In genomic region chr3:48945432-48945831, GRCh38 we compare ENCODE assay signal across 21 cellular contexts. TPM values are rescaled to one million over a fixed set of nuclear protein-coding genes. Genes with fewer than 3 reads are reported as not detected.
DNase-seq lines count a peak whose midpoint lies in the region; ATAC-seq and TF ChIP-seq lines count a peak whose summit lies in the region.
"Had no signal": no experiment of that assay in that cellular context is flagged by ENCODE, and none has a peak within 500 bp of the region (broad histone marks: within the 10 kb centered on the region; RNA-seq: fewer than 3 reads in every experiment).

No MANE protein-coding gene starts in this region.

- H2BK5ac ChIP-seq in IMR-90 (ENCODE audit: low read depth, low read length, poor library complexity, severe bottlenecking), result no peak overlapping the region

- TF ChIP-seq RAD21 in IMR-90 (IDR thresholded peaks at IDR 0.05; ENCODE audit: low read length), result no peak

- no peak overlapping the region for H3K4me3 ChIP-seq in IMR-90 (ENCODE audit: insufficient read depth, low read depth, low read length)
- H3K4me3 ChIP-seq in gastrocnemius medialis, result no peak overlapping the region
- H3K4me3 ChIP-seq: ovary, upper lobe of left lung had no signal

- H3K79me1 ChIP-seq in IMR-90 (ENCODE audit: low read depth in 1 of 2, low read length in 2 of 2), result peaks cover 29 to 61% of the 10 kb centered on the region in 2 experiments

- no peak overlapping the region for H2BK20ac ChIP-seq in IMR-90 (ENCODE audit: low read depth, low read length)

- H3K27ac Mint-ChIP-seq in activated CD4-positive, alpha-beta T cell treated with anti-CD3 and anti-CD28 coated beads, Interleukin-2, amount 10 ng/mL, durations not matched to agents 24 days and 14 days, result peak overlapping the region; percentile 54
- peak overlapping the region; percentile 83 for H3K27ac Mint-ChIP-seq in activated T-helper 2 cell treated with anti-CD3 and anti-CD28 coated beads, Interferon-gamma antibody, Interleukin-2, Interleukin-4, amounts not matched to agents 10 μg/mL and 5 μg/mL and 100 μg/mL, durations not matched to agents 14 hours and 24 hours and 36 hours
- no peak overlapping the region for H3K27ac Mint-ChIP-seq in chondrocyte (ENCODE audit: unreplicated experiment)

- dilution Hi-C loops in IMR-90 (cut with HindIII; ENCODE audit: low sequenced_read_pairs, unreplicated experiment), result no loop called here

- CTCF ChIA-PET in IMR-90 (lab: Yijun Ruan, JAX), result interaction anchor here (1.5 kb wide), 1 partner anchor 43 kb away, joined by 4 read pairs; no protein-coding TSS in a partner anchor

- H4K91ac ChIP-seq in IMR-90 (ENCODE audit: insufficient read depth, low read depth, low read length), result no peak overlapping the region

- H3K9me3 Mint-ChIP-seq in activated CD4-positive, alpha-beta T cell treated with anti-CD3 and anti-CD28 coated beads, Interleukin-2, amount 10 ng/mL, durations not matched to agents 24 days and 14 days, result peaks cover 3% of the 10 kb centered on the region
- no peaks in the 10 kb centered on the region for H3K9me3 Mint-ChIP-seq in activated T-helper 2 cell treated with anti-CD3 and anti-CD28 coated beads, Interferon-gamma antibody, Interleukin-2, Interleukin-4, amounts not matched to agents 10 μg/mL and 5 μg/mL and 100 μg/mL, durations not matched to agents 14 hours and 24 hours and 36 hours
- H3K9me3 Mint-ChIP-seq in chondrocyte (ENCODE audit: low read depth), result no peaks in the 10 kb centered on the region
- H3K9me3 Mint-ChIP-seq: CD14-positive monocyte had no signal

- H3K27ac ChIP-seq in IMR-90 (ENCODE audit: insufficient read depth, low read length) (no peak overlapping the region), gastrocnemius medialis (peak overlapping the region; percentile 34 to 62 (median 54))
- H3K27ac ChIP-seq: ovary, upper lobe of left lung, WERI-Rb-1 had no signal

- H3K56ac ChIP-seq in IMR-90 (ENCODE audit: extremely low read depth, insufficient read depth, low read length), result no peak overlapping the region

- TF ChIP-seq POLR2A in IMR-90 (IDR thresholded peaks at IDR 0.05; ENCODE audit: low read depth, low read length) (no peak), gastrocnemius medialis (IDR thresholded peaks at IDR 0.05) (no peak)

- peaks cover 2% of the 10 kb centered on the region for H3K36me3 ChIP-seq in IMR-90 (ENCODE audit: control insufficient read depth, insufficient read depth, low read length)
- peaks cover 0 to 4% of the 10 kb centered on the region in 2 donors for H3K36me3 ChIP-seq in gastrocnemius medialis
- H3K36me3 ChIP-seq: ovary had no signal

- H3K4me2 ChIP-seq in IMR-90 (ENCODE audit: low read depth, low read length), result no peak overlapping the region

- no peak overlapping the region for H3K23ac ChIP-seq in IMR-90 (ENCODE audit: low read depth, low read length)

- H3K9me3 ChIP-seq in IMR-90 (ENCODE audit: control insufficient read depth, insufficient read depth, low read length), result 0 out of 2 replicates have a peak, but pooled peaks cover 2% of the 10 kb centered on the region
- H3K9me3 ChIP-seq in gastrocnemius medialis, result no peaks in the 10 kb centered on the region
- H3K9me3 ChIP-seq: ovary, upper lobe of left lung had no signal

- no peak overlapping the region for H3K4me3 Mint-ChIP-seq in activated CD4-positive, alpha-beta T cell treated with anti-CD3 and anti-CD28 coated beads, Interleukin-2, amount 10 ng/mL, durations not matched to agents 24 days and 14 days
- no peak overlapping the region for H3K4me3 Mint-ChIP-seq in activated T-helper 2 cell treated with anti-CD3 and anti-CD28 coated beads, Interferon-gamma antibody, Interleukin-2, Interleukin-4, amounts not matched to agents 10 μg/mL and 5 μg/mL and 100 μg/mL, durations not matched to agents 14 hours and 24 hours and 36 hours (ENCODE audit: low read depth)
- no peak overlapping the region for H3K4me3 Mint-ChIP-seq in chondrocyte (ENCODE audit: unreplicated experiment)
- H3K4me3 Mint-ChIP-seq: CD14-positive monocyte had no signal

- no peak overlapping the region for H2AK5ac ChIP-seq in IMR-90 (ENCODE audit: low read depth, low read length)

- in situ Hi-C loops in IMR-90 (cut with MboI; ENCODE audit: low sequenced_read_pairs) (no loop called here), gastrocnemius medialis (cut with MboI; ENCODE audit: low sequenced_read_pairs in 4 of 4) (no loop called here)

- H3K9me1 ChIP-seq in IMR-90 (ENCODE audit: insufficient read depth, low read length), result peaks cover 12% of the 10 kb centered on the region

- no TSS peak for BruUV-seq in IMR-90 (replicated peaks; lab: Mats Ljungman, UMichigan)

- H2BK15ac ChIP-seq in IMR-90 (ENCODE audit: low read depth, low read length), result no peak overlapping the region

- H2AK9ac ChIP-seq in IMR-90 (replicated peaks; ENCODE audit: low read depth, low read length, poor library complexity), result no peak overlapping the region

- H3K9ac ChIP-seq in IMR-90 (ENCODE audit: low read depth, low read length), result no peak overlapping the region

- H4K5ac ChIP-seq in IMR-90 (ENCODE audit: low read depth, low read length), result no peak overlapping the region

- TF ChIP-seq CTCF in IMR-90 (conservative IDR thresholded peaks at IDR 0.05; ENCODE audit: low read depth, low read length) (no peak), gastrocnemius medialis (IDR thresholded peaks at IDR 0.05 in 4 of 5, conservative IDR thresholded peaks at IDR 0.05 in 1 of 5) (no peak), chondrocyte (IDR thresholded peaks at IDR 0.05) (no peak)

- H3K4ac ChIP-seq in IMR-90 (ENCODE audit: low read depth, low read length), result no peak overlapping the region

- no CpG with 5 or more reads among the region's 2 CpGs for WGBS in IMR-90 (ENCODE audit: extremely low coverage in 2 of 2, insufficient read length in 1 of 2), 2 experiments

- H3K4me1 ChIP-seq in IMR-90 (ENCODE audit: control insufficient read depth, insufficient read depth, low read length) (peaks cover 7% of the 10 kb centered on the region), gastrocnemius medialis (peaks cover 44 to 47% of the 10 kb centered on the region in 2 donors)

- no peaks in the 10 kb centered on the region for H3K27me3 Mint-ChIP-seq in activated CD4-positive, alpha-beta T cell treated with anti-CD3 and anti-CD28 coated beads, Interleukin-2, amount 10 ng/mL, durations not matched to agents 24 days and 14 days
- no peaks in the 10 kb centered on the region for H3K27me3 Mint-ChIP-seq in activated T-helper 2 cell treated with anti-CD3 and anti-CD28 coated beads, Interferon-gamma antibody, Interleukin-2, Interleukin-4, amounts not matched to agents 10 μg/mL and 5 μg/mL and 100 μg/mL, durations not matched to agents 14 hours and 24 hours and 36 hours (ENCODE audit: low read depth)
- no peaks in the 10 kb centered on the region for H3K27me3 Mint-ChIP-seq in chondrocyte (ENCODE audit: low read depth)

- no peak overlapping the region for H3K14ac ChIP-seq in IMR-90 (replicated peaks; ENCODE audit: low read depth, low read length)

- intact Hi-C loops in activated CD4-positive, alpha-beta T cell treated with anti-CD3 and anti-CD28 coated beads, Interleukin-2, amount 10 ng/mL, durations not matched to agents 24 days and 14 days (cut with micrococcal nuclease), result no loop called here
- intact Hi-C loops in IMR-90 (cut with micrococcal nuclease) (no loop called here), gastrocnemius medialis (cut with DNase I; ENCODE audit: low total_unique reads) (no loop called here)
- intact Hi-C loops in activated T-helper 2 cell treated with anti-CD3 and anti-CD28 coated beads, Interferon-gamma antibody, Interleukin-2, Interleukin-4, amounts not matched to agents 10 μg/mL and 5 μg/mL and 100 μg/mL, durations not matched to agents 14 hours and 24 hours and 36 hours (cut with micrococcal nuclease), result loop anchor here (2.0 kb wide), 1 partner anchor 17 kb away; no protein-coding TSS in a partner anchor

- no peak for DNase-seq in activated CD4-positive, alpha-beta T cell treated with anti-CD3 and anti-CD28 coated beads, Interleukin-2, amount 10 ng/mL, durations not matched to agents 24 days and 14 days
- no peak for DNase-seq in activated CD4-positive, alpha-beta T cell treated with anti-CD3 and anti-CD28 coated beads for 1 hour
- DNase-seq in IMR-90, result no peak
- no peak for DNase-seq in activated T-helper 2 cell treated with anti-CD3 and anti-CD28 coated beads, Interferon-gamma antibody, Interleukin-2, Interleukin-4, amounts not matched to agents 10 μg/mL and 5 μg/mL and 100 μg/mL, durations not matched to agents 14 hours and 24 hours and 36 hours (ENCODE audit: low spot score)
- DNase-seq in gastrocnemius medialis, result no peak
- DNase-seq in chondrocyte (ENCODE audit: low spot score), result no peak
- DNase-seq: activated CD8-positive, alpha-beta memory T cell treated with anti-CD3 and anti-CD28 coated beads, Interleukin-2, amount 50 U/mL, for 4 hours; DMS79; hypothalamus; NCI-H1092; NCI-H2171 treated with DMSO at 0.1 percent for 48 hours; NCI-H82; ovary; stimulated activated naive CD4-positive, alpha-beta T cell treated with Interleukin-2 at 50 U/mL for 16 hours; SW 1271; upper lobe of left lung; WERI-Rb-1 had no signal

- H4K8ac ChIP-seq in IMR-90 (ENCODE audit: low read depth in 2 of 2, low read length in 2 of 2), result no peak overlapping the region

- peaks cover 27% of the 10 kb centered on the region for H4K20me1 ChIP-seq in IMR-90 (ENCODE audit: insufficient read depth, low read length)

- POLR2A ChIA-PET in IMR-90 (lab: Charles Lee; ENCODE audit: unreplicated experiment), result no interaction called here

- H2BK120ac ChIP-seq in IMR-90 (ENCODE audit: low read depth, low read length), result no peak overlapping the region

- peaks cover 33% of the 10 kb centered on the region for H3K4me1 Mint-ChIP-seq in activated CD4-positive, alpha-beta T cell treated with anti-CD3 and anti-CD28 coated beads, Interleukin-2, amount 10 ng/mL, durations not matched to agents 24 days and 14 days
- H3K4me1 Mint-ChIP-seq in activated T-helper 2 cell treated with anti-CD3 and anti-CD28 coated beads, Interferon-gamma antibody, Interleukin-2, Interleukin-4, amounts not matched to agents 10 μg/mL and 5 μg/mL and 100 μg/mL, durations not matched to agents 14 hours and 24 hours and 36 hours (ENCODE audit: low read depth), result peaks cover 29% of the 10 kb centered on the region
- H3K4me1 Mint-ChIP-seq in chondrocyte (ENCODE audit: low read depth), result peaks cover 24% of the 10 kb centered on the region

- H3K27me3 ChIP-seq in IMR-90 (ENCODE audit: control insufficient read depth, insufficient read depth, low read length) (no peaks in the 10 kb centered on the region), gastrocnemius medialis (no peaks in the 10 kb centered on the region)
- H3K27me3 ChIP-seq: ovary, upper lobe of left lung had no signal

- no peak overlapping the region for H2AFZ ChIP-seq in IMR-90 (replicated peaks; ENCODE audit: low read length, poor library complexity)

- no peak overlapping the region for H3K18ac ChIP-seq in IMR-90 (ENCODE audit: low read depth, low read length)

- H3K36me3 Mint-ChIP-seq in activated CD4-positive, alpha-beta T cell treated with anti-CD3 and anti-CD28 coated beads, Interleukin-2, amount 10 ng/mL, durations not matched to agents 24 days and 14 days (ENCODE audit: low read depth), result peaks cover 21% of the 10 kb centered on the region
- H3K36me3 Mint-ChIP-seq in activated T-helper 2 cell treated with anti-CD3 and anti-CD28 coated beads, Interferon-gamma antibody, Interleukin-2, Interleukin-4, amounts not matched to agents 10 μg/mL and 5 μg/mL and 100 μg/mL, durations not matched to agents 14 hours and 24 hours and 36 hours (ENCODE audit: low read depth), result peaks cover 27% of the 10 kb centered on the region
- peaks cover 8% of the 10 kb centered on the region for H3K36me3 Mint-ChIP-seq in chondrocyte (ENCODE audit: low read depth)

- ATAC-seq in IMR-90 (ENCODE audit: low read depth) (peak; percentile 24; the same call in 1 of the 2 replicates), gastrocnemius medialis (no peak), HG03469 (IDR thresholded peaks at IDR 0.05; ENCODE audit: unreplicated experiment) (no peak), GM21515 (IDR thresholded peaks at IDR 0.05; ENCODE audit: unreplicated experiment) (no peak)
- ATAC-seq: HCT116 had no signal

RNA-seq across cellular contexts. Expression of gene ARIH2, which starts 26.8 kb away (rescaled TPM):
- total RNA-seq in activated CD4-positive, alpha-beta T cell treated with anti-CD3 and anti-CD28 coated beads, Interleukin-2, amount 10 ng/mL, durations not matched to agents 24 days and 14 days, result 157 TPM in 2 replicates
- total RNA-seq in IMR-90 (2012; rRNA removed), result 73.0 and 93.7 TPM in 2 replicates
- 54.0 and 62.3 TPM in 2 replicates for polyA plus RNA-seq in IMR-90 (2012; rRNA removed)
- polyA plus RNA-seq in IMR-90 (2012; cell fraction: cytosol; rRNA removed), result 29.2 and 37.6 TPM in 2 replicates
- 121 and 155 TPM in 2 replicates for polyA plus RNA-seq in IMR-90 (2012; cell fraction: nucleus; rRNA removed; ENCODE audit: low replicate concordance)
- total RNA-seq in activated T-helper 2 cell treated with anti-CD3 and anti-CD28 coated beads, Interferon-gamma antibody, Interleukin-2, Interleukin-4, amounts not matched to agents 10 μg/mL and 5 μg/mL and 100 μg/mL, durations not matched to agents 14 hours and 24 hours and 36 hours, result 156 and 163 TPM in 2 replicates
- 100 to 1,000 TPM; 118 to 176 (median 143) TPM for total RNA-seq in gastrocnemius medialis
- 61.7 to 69.9 TPM (median 69.2 TPM) in 3 replicates for total RNA-seq in chondrocyte

RNA-seq across cellular contexts. Expression of gene P4HTM, which starts 44.6 kb away (rescaled TPM):
- total RNA-seq in activated CD4-positive, alpha-beta T cell treated with anti-CD3 and anti-CD28 coated beads, Interleukin-2, amount 10 ng/mL, durations not matched to agents 24 days and 14 days, result 33.9 and 38.3 TPM in 2 replicates
- total RNA-seq in IMR-90 (2012; rRNA removed), result 10.4 and 11.1 TPM in 2 replicates
- polyA plus RNA-seq in IMR-90 (2012; rRNA removed), result 26.1 and 29.7 TPM in 2 replicates
- 18.8 and 34.8 TPM in 2 replicates for polyA plus RNA-seq in IMR-90 (2012; cell fraction: cytosol; rRNA removed)
- polyA plus RNA-seq in IMR-90 (2012; cell fraction: nucleus; rRNA removed; ENCODE audit: low replicate concordance), result 99.3 and 171 TPM in 2 replicates
- 37.8 and 39.1 TPM in 2 replicates for total RNA-seq in activated T-helper 2 cell treated with anti-CD3 and anti-CD28 coated beads, Interferon-gamma antibody, Interleukin-2, Interleukin-4, amounts not matched to agents 10 μg/mL and 5 μg/mL and 100 μg/mL, durations not matched to agents 14 hours and 24 hours and 36 hours
- 10 to 100 TPM; 13.6 to 21.7 (median 20.3) TPM for total RNA-seq in gastrocnemius medialis
- total RNA-seq in chondrocyte, result 25.6 to 31.0 TPM (median 26.3 TPM) in 3 replicates

RNA-seq across cellular contexts. Expression of gene SLC25A20, which starts 46.8 kb away (rescaled TPM):
- total RNA-seq in activated CD4-positive, alpha-beta T cell treated with anti-CD3 and anti-CD28 coated beads, Interleukin-2, amount 10 ng/mL, durations not matched to agents 24 days and 14 days, result 13.8 and 15.6 TPM in 2 replicates
- total RNA-seq in IMR-90 (2012; rRNA removed) (27.1 and 29.2 TPM in 2 replicates), gastrocnemius medialis (100 to 1,000 TPM in 1 of 4 donors, 10 to 100 TPM in 3; 67.8 to 110 (median 83.4) TPM), chondrocyte (21.7 to 28.1 TPM (median 23.7 TPM) in 3 replicates)
- polyA plus RNA-seq in IMR-90 (2012; rRNA removed), result 21.8 and 23.8 TPM in 2 replicates
- polyA plus RNA-seq in IMR-90 (2012; cell fraction: cytosol; rRNA removed), result 10.5 and 13.3 TPM in 2 replicates
- 5.4 and 27.0 TPM in 2 replicates for polyA plus RNA-seq in IMR-90 (2012; cell fraction: nucleus; rRNA removed; ENCODE audit: low replicate concordance)
- total RNA-seq in activated T-helper 2 cell treated with anti-CD3 and anti-CD28 coated beads, Interferon-gamma antibody, Interleukin-2, Interleukin-4, amounts not matched to agents 10 μg/mL and 5 μg/mL and 100 μg/mL, durations not matched to agents 14 hours and 24 hours and 36 hours, result 16.2 and 19.0 TPM in 2 replicates
